In the genomic region with DNA sequence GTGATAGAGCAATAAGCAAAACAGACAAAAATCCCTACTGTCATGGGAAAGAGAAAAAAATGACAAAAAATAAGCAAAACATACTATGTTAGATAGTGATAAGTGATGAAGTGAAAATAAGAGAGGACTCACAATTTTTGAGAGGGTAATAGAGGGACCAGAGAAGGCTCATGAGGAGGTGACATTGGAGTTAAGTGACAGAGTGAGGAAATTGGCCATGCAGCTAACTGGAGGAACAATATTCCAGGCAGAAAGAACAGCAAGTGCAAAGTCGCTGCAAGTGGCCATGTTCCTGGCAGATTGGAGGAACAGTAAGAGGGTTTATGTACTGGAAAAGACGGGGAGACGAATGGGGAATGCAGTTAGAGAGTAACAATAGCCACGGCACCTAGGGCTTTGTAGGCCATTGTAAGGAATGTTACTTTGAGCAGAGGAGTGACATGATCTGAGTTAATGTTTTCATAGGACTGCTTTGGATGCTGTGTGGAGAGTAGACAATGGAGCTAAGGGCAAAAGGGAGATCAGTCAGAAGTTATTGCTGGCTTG, we compare ENCODE assay signal across 20 cellular contexts. TPM values are rescaled to one million over a fixed set of nuclear protein-coding genes. Genes with fewer than 3 reads are reported as not detected.
DNase-seq lines count a peak whose midpoint lies in the region; ATAC-seq, FAIRE-seq and TF ChIP-seq lines count a peak whose summit lies in the region.
"Had no signal": no experiment of that assay in that cellular context is flagged by ENCODE, and none has a peak within 500 bp of the region (broad histone marks: within the 10 kb centered on the region; RNA-seq: fewer than 3 reads in every experiment).

No MANE protein-coding gene starts in this region.

- peaks cover 33% of the 10 kb centered on the region for H3K79me2 ChIP-seq in astrocyte (ENCODE audit: insufficient read depth, low read length)
- peaks cover 31% of the 10 kb centered on the region for H3K79me2 ChIP-seq in keratinocyte (ENCODE audit: control insufficient read depth, insufficient read depth, low read length)

- H3K4me1 Mint-ChIP-seq in astrocyte (ENCODE audit: low read depth, unreplicated experiment) = peaks cover 4% of the 10 kb centered on the region
- H3K4me1 Mint-ChIP-seq: activated T-helper 17 cell treated with anti-CD3 and anti-CD28 coated beads, Interleukin-2, amount 50 U/mL, for 72 hours had no signal

- H4K20me1 ChIP-seq in astrocyte (ENCODE audit: insufficient read depth, low read length) (peaks cover 15% of the 10 kb centered on the region), keratinocyte (ENCODE audit: control insufficient read depth, extremely low read depth, insufficient read depth, low read length) (peaks cover 3% of the 10 kb centered on the region)

- no peaks in the 10 kb centered on the region for H3K9me3 Mint-ChIP-seq in astrocyte (ENCODE audit: unreplicated experiment)
- H3K9me3 Mint-ChIP-seq: activated T-helper 17 cell treated with anti-CD3 and anti-CD28 coated beads, Interleukin-2, amount 50 U/mL, for 72 hours; CD8-positive, alpha-beta memory T cell had no signal

- H3K9ac ChIP-seq in astrocyte (ENCODE audit: low read length) (no peak overlapping the region), keratinocyte (ENCODE audit: control insufficient read depth, extremely low read depth, insufficient read depth, low read length) (no peak overlapping the region)

- no peak for FAIRE-seq in astrocyte (lab: Jason Lieb, UNC)
- no peak for FAIRE-seq in keratinocyte (lab: Jason Lieb, UNC)
- FAIRE-seq: G401.6, kidney had no signal

- H3K9me3 ChIP-seq in left ventricle myocardium inferior (replicated peaks) (no peaks in the 10 kb centered on the region), astrocyte (ENCODE audit: insufficient read depth, low read depth, low read length) (no peaks in the 10 kb centered on the region), keratinocyte (ENCODE audit: control insufficient read depth, low read depth, low read length) (no peaks in the 10 kb centered on the region), suprapubic skin (no peaks in the 10 kb centered on the region)
- H3K9me3 ChIP-seq: adrenal gland had no signal

- H3K9me1 ChIP-seq in keratinocyte (ENCODE audit: control insufficient read depth, extremely low read depth, insufficient read depth, low read length) = peaks cover 3% of the 10 kb centered on the region

- 85% methylated on average over 4 of the region's 4 CpGs for WGBS in suprapubic skin

- peak overlapping the region; percentile 98 for H3K27ac ChIP-seq in left ventricle myocardium inferior (replicated peaks)
- H3K27ac ChIP-seq in astrocyte (ENCODE audit: low read depth, low read length) = no peak overlapping the region
- peak overlapping the region; percentile 5 for H3K27ac ChIP-seq in keratinocyte (ENCODE audit: control insufficient read depth, insufficient read depth, low read length)
- H3K27ac ChIP-seq in suprapubic skin = peak overlapping the region; percentile 34
- H3K27ac ChIP-seq in foreskin keratinocyte = no peak overlapping the region

- no peaks in the 10 kb centered on the region for H3K27me3 Mint-ChIP-seq in astrocyte (ENCODE audit: low read depth, unreplicated experiment)
- H3K27me3 Mint-ChIP-seq: activated T-helper 17 cell treated with anti-CD3 and anti-CD28 coated beads, Interleukin-2, amount 50 U/mL, for 72 hours; CD8-positive, alpha-beta memory T cell had no signal

- no peak overlapping the region for H3K27ac Mint-ChIP-seq in astrocyte (ENCODE audit: unreplicated experiment)
- H3K27ac Mint-ChIP-seq: activated T-helper 17 cell treated with anti-CD3 and anti-CD28 coated beads, Interleukin-2, amount 50 U/mL, for 72 hours; CD8-positive, alpha-beta memory T cell had no signal

- H3K36me3 ChIP-seq in left ventricle myocardium inferior = peaks cover 4% of the 10 kb centered on the region
- no peaks in the 10 kb centered on the region for H3K36me3 ChIP-seq in astrocyte (ENCODE audit: insufficient read depth, low read length)
- H3K36me3 ChIP-seq in keratinocyte (ENCODE audit: control insufficient read depth in 2 of 2, extremely low read depth in 1 of 2, insufficient read depth in 2 of 2, low read length in 2 of 2) = peaks cover 2 to 4% of the 10 kb centered on the region in 2 experiments
- H3K36me3 ChIP-seq in suprapubic skin = no peaks in the 10 kb centered on the region
- H3K36me3 ChIP-seq: WERI-Rb-1 had no signal

- peaks cover 54% of the 10 kb centered on the region for H3K4me1 ChIP-seq in left ventricle myocardium inferior
- H3K4me1 ChIP-seq in astrocyte (ENCODE audit: insufficient read depth, low read length) = peaks cover 9% of the 10 kb centered on the region
- H3K4me1 ChIP-seq in keratinocyte (ENCODE audit: control insufficient read depth, extremely low read depth, insufficient read depth, low read length) = peaks cover 24% of the 10 kb centered on the region
- peaks cover 24% of the 10 kb centered on the region for H3K4me1 ChIP-seq in suprapubic skin
- peaks cover 28% of the 10 kb centered on the region for H3K4me1 ChIP-seq in foreskin keratinocyte

- TF ChIP-seq EP300 in suprapubic skin (IDR thresholded peaks at IDR 0.05) = no peak

- dilution Hi-C loops in keratinocyte (cut with MboI; ENCODE audit: extremely low pct_ligation_motif_present, low sequenced_read_pairs) = no loop called here

- TF ChIP-seq CTCF in left ventricle myocardium inferior (IDR thresholded peaks at IDR 0.05; ENCODE audit: borderline replicate concordance) (no peak), astrocyte (IDR thresholded peaks at IDR 0.05; ENCODE audit: insufficient read depth, low read depth, low read length) (no peak), keratinocyte (optimal IDR thresholded peaks at IDR 0.05 in 1 of 3, IDR thresholded peaks at IDR 0.05 in 1 of 3, conservative IDR thresholded peaks at IDR 0.05 in 1 of 3; ENCODE audit: extremely low read depth in 1 of 3, insufficient read depth in 2 of 3, low read length in 3 of 3) (no peak), suprapubic skin (IDR thresholded peaks at IDR 0.05) (no peak), foreskin keratinocyte (conservative IDR thresholded peaks at IDR 0.05) (no peak)

- no peak for TF ChIP-seq POLR2A in suprapubic skin (IDR thresholded peaks at IDR 0.05)

- no peaks in the 10 kb centered on the region for H3K36me3 Mint-ChIP-seq in astrocyte (ENCODE audit: low read depth, unreplicated experiment)

- peak overlapping the region; percentile 6 for H2AFZ ChIP-seq in astrocyte (ENCODE audit: low read depth, low read length)
- peak overlapping the region; percentile 22 for H2AFZ ChIP-seq in keratinocyte (ENCODE audit: control insufficient read depth, low read length)

- intact Hi-C loops in left ventricle myocardium inferior (cut with micrococcal nuclease) (no loop called here), Right ventricle myocardium superior (cut with DNase I) (loop anchor here (10.0 kb wide), 1 partner anchor 445 kb away; no protein-coding TSS in a partner anchor)

- ATAC-seq in Right ventricle myocardium superior (ENCODE audit: poor library complexity) = no peak
- no peak for ATAC-seq in foreskin keratinocyte
- ATAC-seq: activated T-helper 17 cell treated with anti-CD3 and anti-CD28 coated beads, Interleukin-2, amount 50 U/mL, for 72 hours; Panc1; stimulated activated naive CD8-positive, alpha-beta T cell treated with anti-CD3 and anti-CD28 coated beads, Interleukin-15, Interleukin-2, amounts not matched to agents 100 U/mL and 50 U/mL, for 24 hours had no signal

- H3K27me3 ChIP-seq in left ventricle myocardium inferior (ENCODE audit: low read depth) (no peaks in the 10 kb centered on the region), astrocyte (ENCODE audit: insufficient read depth, low read length) (no peaks in the 10 kb centered on the region), keratinocyte (ENCODE audit: control insufficient read depth, extremely low read depth, insufficient read depth, low read length) (no peaks in the 10 kb centered on the region), suprapubic skin (no peaks in the 10 kb centered on the region), foreskin keratinocyte (no peaks in the 10 kb centered on the region)
- H3K27me3 ChIP-seq: adrenal gland had no signal

- no peak overlapping the region for H3K4me3 Mint-ChIP-seq in astrocyte (ENCODE audit: unreplicated experiment)
- H3K4me3 Mint-ChIP-seq: activated T-helper 17 cell treated with anti-CD3 and anti-CD28 coated beads, Interleukin-2, amount 50 U/mL, for 72 hours; CD8-positive, alpha-beta memory T cell had no signal

- peak overlapping the region; percentile 89 for H3K4me2 ChIP-seq in astrocyte (ENCODE audit: low read length)
- peak overlapping the region; percentile 94 for H3K4me2 ChIP-seq in keratinocyte (ENCODE audit: control insufficient read depth, extremely low read depth, insufficient read depth, low read depth, low read length)

- DNase-seq in left ventricle myocardium inferior (no peak), Right ventricle myocardium superior (no peak), astrocyte (ENCODE audit: low read depth) (no peak), keratinocyte (ENCODE audit: low read depth, low spot score) (no peak), suprapubic skin (ENCODE audit: low spot score in 2 of 2) (no peak), NCI-H2081 (lab: John Stamatoyannopoulos, UW) (no peak), foreskin keratinocyte (no peak)
- DNase-seq in stimulated activated CD4-positive, alpha-beta T cell treated with anti-CD3 and anti-CD28 coated beads, Interleukin-2, amount 100 ng/mL, for 24 hours = no peak
- DNase-seq: ACHN; adrenal gland; CD8-positive, alpha-beta memory T cell; glutamatergic neuron; kidney; NCI-H1694 treated with DMSO at 0.1 percent for 48 hours; NCI-H526 treated with DMSO at 0.1 percent for 48 hours; stimulated activated naive CD8-positive, alpha-beta T cell treated with anti-CD3 and anti-CD28 coated beads, Interleukin-15, Interleukin-2, amounts not matched to agents 100 U/mL and 50 U/mL, for 24 hours; WERI-Rb-1 had no signal

- H3K4me3 ChIP-seq in left ventricle myocardium inferior (no peak overlapping the region), astrocyte (ENCODE audit: insufficient read depth, low read depth, low read length) (no peak overlapping the region), keratinocyte (ENCODE audit: control insufficient read depth in 2 of 3, extremely low read depth in 1 of 3, insufficient read depth in 2 of 3, low read depth in 1 of 3, low read length in 3 of 3) (peak overlapping the region in 1 of 3 experiments; percentile 90), suprapubic skin (no peak overlapping the region)

RNA-seq across cellular contexts. Expression of a gene that starts 1.4 kb away (rescaled TPM):
- 29.5 TPM for total RNA-seq in left ventricle myocardium inferior
- total RNA-seq in Right ventricle myocardium superior = 22.6 TPM
- total RNA-seq in astrocyte = 18.3 and 26.3 TPM in 2 replicates
- 11.4 to 26.0 TPM (median 22.3 TPM) in 3 replicates for polyA plus RNA-seq in keratinocyte
- polyA plus RNA-seq in keratinocyte (2011; ENCODE audit: low read depth) = 28.7 TPM
- polyA plus RNA-seq in keratinocyte (2011; cell fraction: cytosol; rRNA removed) = 17.6 and 32.3 TPM in 2 replicates
- 14.2 and 18.4 TPM in 2 replicates for polyA plus RNA-seq in keratinocyte (2011; cell fraction: nucleus; rRNA removed)
- polyA plus RNA-seq in keratinocyte (2012; ENCODE audit: low replicate concordance) = 18.7 and 25.5 TPM in 2 replicates
- polyA minus RNA-seq in keratinocyte = 7.6 to 21.5 TPM (median 12.2 TPM) in 3 replicates
- 14.2 TPM for polyA minus RNA-seq in keratinocyte (2011; cell fraction: cytosol; rRNA and poly(A)+ RNA removed)
- polyA minus RNA-seq in keratinocyte (2011; cell fraction: nucleus; rRNA and poly(A)+ RNA removed) = 10.9 and 13.7 TPM in 2 replicates
- 10 to 100 TPM; 23.3 to 40.0 (median 26.2) TPM for total RNA-seq in suprapubic skin
- 32.7 and 37.3 TPM in 2 replicates for total RNA-seq in foreskin keratinocyte
- 15.1 and 19.2 TPM in 2 replicates for polyA plus RNA-seq in foreskin keratinocyte

Comparison
In these comparisons a context has a peak if more than half of its experiments do, and no peak if none do; other contexts are left out.
1. H3K27ac ChIP-seq: peak in left ventricle myocardium inferior (single experiment), keratinocyte (single experiment) and suprapubic skin (single experiment); none in astrocyte (single experiment) and foreskin keratinocyte (single experiment).